In the genomic region with DNA sequence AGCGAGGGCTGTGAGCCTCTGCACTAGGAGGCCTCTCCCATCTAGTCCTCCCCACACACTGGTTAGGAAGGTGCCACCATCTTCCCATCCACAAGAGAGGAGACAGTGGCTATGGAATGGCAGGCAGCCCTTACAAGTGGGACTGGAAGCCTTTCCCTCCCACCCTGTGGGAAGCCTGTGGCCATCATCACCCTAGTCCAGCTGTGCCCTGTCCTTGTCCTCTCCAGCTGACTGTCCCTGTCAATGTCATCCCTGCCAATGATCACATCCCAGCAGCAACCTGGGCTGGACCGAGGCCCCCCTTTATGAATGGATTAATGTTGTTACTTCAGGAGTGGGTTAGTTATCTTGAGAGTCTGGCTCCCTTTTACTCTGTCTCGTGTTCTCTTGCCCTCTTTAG, we compare ENCODE assay signal across 34 cellular contexts. TPM values are rescaled to one million over a fixed set of nuclear protein-coding genes. Genes with fewer than 3 reads are reported as not detected.
"Had no signal": no experiment of that assay in that cellular context is flagged by ENCODE, and none has a peak within 500 bp of the region (broad histone marks: within the 10 kb centered on the region; RNA-seq: fewer than 3 reads in every experiment).

No MANE protein-coding gene starts in this region.

- H3K27me3 ChIP-seq: neural progenitor cell, neutrophil, right lobe of liver, sigmoid colon, spleen, suprapubic skin, testis, tibial artery, transverse colon, upper lobe of right lung, uterus had no signal

- H3K4me1 ChIP-seq: neural progenitor cell, pancreas, psoas muscle, right lobe of liver, sigmoid colon, spleen, suprapubic skin, testis, tibial artery, transverse colon, upper lobe of right lung, uterus had no signal

- H3K4me2 ChIP-seq: neural progenitor cell, smooth muscle cell had no signal

- ATAC-seq: naive thymus-derived CD4-positive, alpha-beta T cell; natural killer cell; pancreas; psoas muscle; right cardiac atrium; stimulated activated memory B cell treated with anti-CD40 and anti-IgM and Interleukin-4, amounts not matched to agents 10 μg/mL and 1 μg/mL and 100 μg/mL, for 72 hours; stimulated activated naive CD8-positive, alpha-beta T cell treated with anti-CD3 and anti-CD28 coated beads, Interleukin-15, amount 100 ng/mL, for 72 hours; stimulated activated naive CD8-positive, alpha-beta T cell treated with anti-CD3 and anti-CD28 coated beads, Interleukin-15, Interleukin-2, amounts not matched to agents 100 U/mL and 50 U/mL, for 24 hours; upper lobe of right lung had no signal

- H3K9me3 ChIP-seq: neutrophil, pancreas, psoas muscle, right lobe of liver, sigmoid colon, suprapubic skin, testis, transverse colon, upper lobe of right lung, uterus had no signal

- H3K4me3 ChIP-seq: neural progenitor cell, pancreas, psoas muscle, right lobe of liver, sigmoid colon, skin epidermis, smooth muscle cell, spleen, suprapubic skin, testis, tibial artery, transverse colon, upper lobe of right lung, uterus had no signal

- H3K27ac ChIP-seq: neural progenitor cell, neutrophil, pancreas, psoas muscle, right lobe of liver, sigmoid colon, skin epidermis, spleen, suprapubic skin, testis, tibial artery, transverse colon, upper lobe of right lung, uterus had no signal

- DNase-seq: naive thymus-derived CD4-positive, alpha-beta T cell; natural killer cell; nucleus accumbens; pancreas; psoas muscle; right cardiac atrium; right lobe of liver; sigmoid colon; spleen; stimulated activated CD4-positive, alpha-beta T cell treated with anti-CD3 and anti-CD28 coated beads, Interleukin-12 subunit alpha, Interleukin-12 subunit beta, amount 100 ng/mL, for 4 hours; stimulated activated CD4-positive, alpha-beta T cell treated with anti-CD3 and anti-CD28 coated beads, Interleukin-1b, Interleukin-23, amount 100 ng/mL, for 48 hours; stimulated activated CD4-positive, alpha-beta T cell treated with anti-CD3 and anti-CD28 coated beads, Interleukin-4, amount 100 ng/mL, for 1 hour; stimulated activated CD4-positive, alpha-beta T cell treated with anti-CD3 and anti-CD28 coated beads, Interleukin-4, amount 100 ng/mL, for 4 hours; stimulated activated CD8-positive, alpha-beta memory T cell treated with anti-CD3 and anti-CD28 coated beads, Interleukin-4, amount 100 ng/mL, for 48 hours; stimulated activated naive CD4-positive, alpha-beta T cell; stimulated activated naive CD8-positive, alpha-beta T cell treated with anti-CD3 and anti-CD28 coated beads, Interleukin-15, amount 100 ng/mL, for 72 hours; stimulated activated naive CD8-positive, alpha-beta T cell treated with anti-CD3 and anti-CD28 coated beads, Interleukin-15, Interleukin-2, amounts not matched to agents 100 U/mL and 50 U/mL, for 24 hours; substantia nigra; testis; tibial artery; transverse colon; upper lobe of right lung; uterus had no signal

- H3K9ac ChIP-seq: neural progenitor cell had no signal

- H2AFZ ChIP-seq: neural progenitor cell had no signal

- H3K36me3 ChIP-seq: neural progenitor cell, neutrophil, pancreas, right lobe of liver, sigmoid colon, spleen, suprapubic skin, tibial artery, transverse colon, upper lobe of right lung, uterus had no signal

RNA-seq across cellular contexts. Expression of a gene that starts 52.8 kb away (rescaled TPM):
- total RNA-seq: naive thymus-derived CD4-positive, alpha-beta T cell; natural killer cell; omental fat pad; osteocyte; pancreas; progenitor cell of endocrine pancreas; psoas muscle; right cardiac atrium; right lobe of liver; sigmoid colon; smooth muscle cell; suprapubic skin; transverse colon; upper lobe of right lung; urinary bladder; uterus had no signal
- polyA plus RNA-seq: naive thymus-derived CD4-positive, alpha-beta T cell; neural cell; pancreas; psoas muscle; right cardiac atrium; smooth muscle cell; urinary bladder had no signal
